In genomic region chr5:64625678-64626077, GRCh38 we compare ENCODE assay signal across 23 cellular contexts.
A peak's percentile ranks its signal among the peaks of the same experiment; 100 is the strongest.
DNase-seq lines count a peak whose midpoint lies in the region; ATAC-seq and TF ChIP-seq lines count a peak whose summit lies in the region.
"Had no signal": no experiment of that assay in that cellular context is flagged by ENCODE, and none has a peak within 500 bp of the region (broad histone marks: within the 10 kb centered on the region; RNA-seq: fewer than 3 reads in every experiment).

No MANE protein-coding gene starts in this region.

- peak; percentile 6 for DNase-seq in A673 (ENCODE audit: low spot score)
- peak; percentile 28 for DNase-seq in GM23248
- DNase-seq in adipocyte (ENCODE audit: low read depth), result peak; percentile 71
- peak; percentile 41 for DNase-seq in fibroblast of gingiva (ENCODE audit: low read depth)
- DNase-seq in SKM-1 (lab: John Stamatoyannopoulos, UW; ENCODE audit: unreplicated experiment), result no peak
- no peak for DNase-seq in activated T-cell treated with anti-CD3 and anti-CD28 coated beads, Interleukin-2, amount 50 U/mL, for 72 hours
- DNase-seq in stimulated activated CD8-positive, alpha-beta memory T cell treated with anti-CD3 and anti-CD28 coated beads, Interleukin-4, amount 100 ng/mL, for 48 hours, result no peak
- DNase-seq: endodermal cell; foreskin melanocyte; hypothalamus; mammary epithelial cell; naive thymus-derived CD4-positive, alpha-beta T cell; NCI-H1048; NCI-H2029 treated with DMSO at 0.1 percent for 48 hours; NCI-H446 treated with DMSO at 0.1 percent for 48 hours; stimulated activated CD4-positive, alpha-beta T cell treated with anti-CD3 and anti-CD28 coated beads, Interleukin-2, amount 100 ng/mL, for 24 hours; stimulated activated naive CD8-positive, alpha-beta T cell treated with anti-CD3 and anti-CD28 coated beads, Interleukin-15, Interleukin-2, amounts not matched to agents 100 U/mL and 50 U/mL, for 24 hours; T-cell had no signal

- intact Hi-C loops in A673 (cut with micrococcal nuclease; ENCODE audit: unreplicated experiment), result no loop called here

- no peak overlapping the region for H2AFZ ChIP-seq in GM23248
- H2AFZ ChIP-seq: parathyroid adenoma had no signal

- peaks cover 45% of the 10 kb centered on the region for H3K27me3 Mint-ChIP-seq in activated T-cell treated with anti-CD3 and anti-CD28 coated beads, Interleukin-2, amount 50 U/mL, for 72 hours (ENCODE audit: low read depth)

- no peaks in the 10 kb centered on the region for H3K79me2 ChIP-seq in GM23248 (ENCODE audit: insufficient read depth)
- H3K79me2 ChIP-seq: parathyroid adenoma had no signal

- no peaks in the 10 kb centered on the region for H3K36me3 Mint-ChIP-seq in activated T-cell treated with anti-CD3 and anti-CD28 coated beads, Interleukin-2, amount 50 U/mL, for 72 hours (ENCODE audit: insufficient read depth in 2 of 2)
- H3K36me3 Mint-ChIP-seq: T-cell had no signal

- no peaks in the 10 kb centered on the region for H3K9me3 Mint-ChIP-seq in activated T-cell treated with anti-CD3 and anti-CD28 coated beads, Interleukin-2, amount 50 U/mL, for 72 hours
- H3K9me3 Mint-ChIP-seq: endodermal cell; naive thymus-derived CD4-positive, alpha-beta T cell; T-cell had no signal

- H3K9me2 ChIP-seq in GM23248 (ENCODE audit: insufficient read depth), result no peaks in the 10 kb centered on the region

- WGBS in GM23248 (ENCODE audit: low coverage in 1 of 2, low lambda C conversion rate in 2 of 2, missing lambda C conversion rate in 2 of 2), 2 experiments, result 3 to 4% methylated on average over 1 of the region's 1 CpG

- no peak overlapping the region for H3K27ac ChIP-seq in A673 (ENCODE audit: low read depth, low read length, poor library complexity, severe bottlenecking)
- H3K27ac ChIP-seq in GM23248, result no peak overlapping the region
- H3K27ac ChIP-seq: HL-60, parathyroid adenoma, tibial nerve had no signal

- H3K27me3 ChIP-seq in A673 (replicated peaks; ENCODE audit: insufficient read depth, low read depth, low read length, poor library complexity), result peaks cover 12% of the 10 kb centered on the region
- H3K27me3 ChIP-seq in GM23248 (replicated peaks; ENCODE audit: insufficient read depth), result peaks cover 42% of the 10 kb centered on the region
- peaks cover 31% of the 10 kb centered on the region for H3K27me3 ChIP-seq in adipocyte (replicated peaks; ENCODE audit: control insufficient read depth, insufficient read depth, low read length)
- H3K27me3 ChIP-seq: tibial nerve had no signal

- H3K36me3 ChIP-seq in A673 (ENCODE audit: insufficient read depth, low read length, poor library complexity, severe bottlenecking), result no peaks in the 10 kb centered on the region
- H3K36me3 ChIP-seq in GM23248 (ENCODE audit: low read depth), result no peaks in the 10 kb centered on the region
- H3K36me3 ChIP-seq in adipocyte (ENCODE audit: control insufficient read depth, insufficient read depth, low read length, severe bottlenecking), result no peaks in the 10 kb centered on the region
- H3K36me3 ChIP-seq: tibial nerve had no signal

- POLR2A ChIA-PET in A673 (lab: Charles Lee; ENCODE audit: low non-redundant PET), result interaction anchor here (0.6 kb wide), 1 partner anchor 874 kb away, joined by 3 read pairs; no protein-coding TSS in a partner anchor

- in situ Hi-C loops in GM23248 (cut with MboI), result loop anchor here (25.0 kb wide), 1 partner anchor 862 kb away; the partner anchor contains the start of gene ADAMTS6

- BruUV-seq in A673 (replicated peaks; lab: Mats Ljungman, UMichigan), result no TSS peak

- H3K4me3 ChIP-seq in A673 (ENCODE audit: low read depth, low read length, poor library complexity, severe bottlenecking) (no peak overlapping the region), GM23248 (no peak overlapping the region), adipocyte (ENCODE audit: low read length) (no peak overlapping the region)
- H3K4me3 ChIP-seq: tibial nerve had no signal

- no peak overlapping the region for H3K27ac Mint-ChIP-seq in activated T-cell treated with anti-CD3 and anti-CD28 coated beads, Interleukin-2, amount 50 U/mL, for 72 hours
- H3K27ac Mint-ChIP-seq: endodermal cell, T-cell had no signal

- H3K9ac ChIP-seq in GM23248, result no peak overlapping the region
- no peak overlapping the region for H3K9ac ChIP-seq in adipocyte (ENCODE audit: low read length)
- H3K9ac ChIP-seq: parathyroid adenoma had no signal

- H4K20me1 ChIP-seq in GM23248 (ENCODE audit: insufficient read depth), result no peaks in the 10 kb centered on the region

- H3K9me3 ChIP-seq in A673 (ENCODE audit: low read depth, low read length, poor library complexity, severe bottlenecking), result no peaks in the 10 kb centered on the region
- no peaks in the 10 kb centered on the region for H3K9me3 ChIP-seq in GM23248 (ENCODE audit: low read depth)
- peaks cover 8% of the 10 kb centered on the region for H3K9me3 ChIP-seq in adipocyte (ENCODE audit: control insufficient read depth, low read length)
- H3K9me3 ChIP-seq: tibial nerve had no signal

- no peak for TF ChIP-seq CTCF in A673 (conservative IDR thresholded peaks at IDR 0.05; ENCODE audit: low read depth, low read length)

- ATAC-seq in GM18909 (IDR thresholded peaks at IDR 0.05; ENCODE audit: poor library complexity, unreplicated experiment), result no peak
- no peak for ATAC-seq in activated T-cell treated with anti-CD3 and anti-CD28 coated beads, Interleukin-2, amount 50 U/mL, for 72 hours (replicated peaks in 1 of 2)
- ATAC-seq: HCT116; naive thymus-derived CD4-positive, alpha-beta T cell; stimulated activated naive CD8-positive, alpha-beta T cell treated with anti-CD3 and anti-CD28 coated beads, Interleukin-15, Interleukin-2, amounts not matched to agents 100 U/mL and 50 U/mL, for 24 hours; T-cell had no signal

- no peaks in the 10 kb centered on the region for H3K4me1 Mint-ChIP-seq in activated T-cell treated with anti-CD3 and anti-CD28 coated beads, Interleukin-2, amount 50 U/mL, for 72 hours (ENCODE audit: low read depth)
- H3K4me1 Mint-ChIP-seq: endodermal cell, T-cell had no signal

- no peak overlapping the region for H3K4me3 Mint-ChIP-seq in activated T-cell treated with anti-CD3 and anti-CD28 coated beads, Interleukin-2, amount 50 U/mL, for 72 hours
- H3K4me3 Mint-ChIP-seq: endodermal cell; naive thymus-derived CD4-positive, alpha-beta T cell; T-cell had no signal

- H3K4me1 ChIP-seq in A673 (ENCODE audit: insufficient read depth, low read length, poor library complexity, severe bottlenecking) (no peaks in the 10 kb centered on the region), GM23248 (ENCODE audit: insufficient read depth) (no peaks in the 10 kb centered on the region), adipocyte (ENCODE audit: control insufficient read depth, insufficient read depth, low read length) (no peaks in the 10 kb centered on the region)
- H3K4me1 ChIP-seq: parathyroid adenoma, tibial nerve had no signal

- CTCF ChIA-PET in A673 (lab: Charles Lee), result no interaction called here

- no peaks in the 10 kb centered on the region for H3F3A ChIP-seq in GM23248 (ENCODE audit: insufficient read depth)

- no peak overlapping the region for H3K4me2 ChIP-seq in GM23248 (ENCODE audit: unreplicated experiment)

Comparison
In these comparisons a context has a peak if more than half of its experiments do, and no peak if none do; other contexts are left out.
1. DNase-seq: peak in A673 (single experiment), GM23248 (single experiment), adipocyte (single experiment) and fibroblast of gingiva (single experiment); none in SKM-1 (single experiment), activated T-cell treated with anti-CD3 and anti-CD28 coated beads, Interleukin-2, amount 50 U/mL, for 72 hours (0 of 2) and stimulated activated CD8-positive, alpha-beta memory T cell treated with anti-CD3 and anti-CD28 coated beads, Interleukin-4, amount 100 ng/mL, for 48 hours (single experiment).